ENCODE assay signal across 13 cellular contexts in the genomic region with DNA sequence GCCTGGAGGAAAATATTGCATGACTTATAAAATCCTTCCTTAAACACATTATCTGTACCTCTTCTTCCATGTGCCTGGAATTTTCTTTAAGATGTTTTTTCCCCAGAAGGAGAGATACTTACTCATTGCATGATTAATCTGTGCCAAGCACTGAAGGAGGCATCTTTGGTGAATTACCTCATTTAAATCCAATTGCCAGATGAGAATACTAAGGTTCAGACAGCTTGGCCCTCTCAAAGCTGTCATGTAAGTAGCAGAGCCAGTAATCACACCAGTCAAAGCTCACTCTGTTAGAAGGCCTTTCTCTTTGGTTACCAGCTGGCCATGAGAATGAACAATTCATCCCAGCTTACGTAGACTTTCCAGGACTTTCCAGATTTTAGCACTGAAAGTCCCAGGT.
DNase-seq lines count a peak whose midpoint lies in the region; ATAC-seq and TF ChIP-seq lines count a peak whose summit lies in the region.
"Had no signal": no experiment of that assay in that cellular context is flagged by ENCODE, and none has a peak within 500 bp of the region (broad histone marks: within the 10 kb centered on the region; RNA-seq: fewer than 3 reads in every experiment).

No MANE protein-coding gene starts in this region.

- DNase-seq in MG63 (peak; percentile 78), esophagus muscularis mucosa (ENCODE audit: extremely low spot score) (no peak), kidney glomerular epithelial cell (lab: John Stamatoyannopoulos, UW) (peak; percentile 54), NCI-H1092 treated with DMSO at 0.1 percent for 48 hours (lab: John Stamatoyannopoulos, UW) (no peak), NOMO-1 (lab: John Stamatoyannopoulos, UW; ENCODE audit: unreplicated experiment in 2 of 2) (no peak)
- DNase-seq: activated naive CD4-positive, alpha-beta T cell treated with anti-CD3 and anti-CD28 coated beads for 36 hours; NCI-H1105; NCI-H510A treated with DMSO at 0.1 percent for 48 hours; SHP77; upper lobe of left lung had no signal

- H3K4me3 Mint-ChIP-seq in stimulated activated memory B cell treated with anti-CD40 and anti-IgM and Interleukin-4, amounts not matched to agents 10 μg/mL and 1 μg/mL and 100 μg/mL, for 72 hours = no peak overlapping the region
- H3K4me3 Mint-ChIP-seq: activated naive CD4-positive, alpha-beta T cell treated with anti-CD3 and anti-CD28 coated beads for 36 hours had no signal

- H3K9me3 ChIP-seq in MG63 (no peaks in the 10 kb centered on the region), esophagus muscularis mucosa (no peaks in the 10 kb centered on the region)
- H3K9me3 ChIP-seq: upper lobe of left lung had no signal

- H3K36me3 ChIP-seq in ACC112 (ENCODE audit: insufficient read depth, low read length) (no peaks in the 10 kb centered on the region), MG63 (no peaks in the 10 kb centered on the region), esophagus muscularis mucosa (no peaks in the 10 kb centered on the region)
- H3K36me3 ChIP-seq: upper lobe of left lung had no signal

- H3K4me1 Mint-ChIP-seq in stimulated activated memory B cell treated with anti-CD40 and anti-IgM and Interleukin-4, amounts not matched to agents 10 μg/mL and 1 μg/mL and 100 μg/mL, for 72 hours = no peaks in the 10 kb centered on the region

- WGBS in esophagus muscularis mucosa = 64% methylated on average over 1 of the region's 1 CpG

- H3K4me3 ChIP-seq in ACC112 (ENCODE audit: low read depth, low read length) = no peak overlapping the region
- no peak overlapping the region for H3K4me3 ChIP-seq in MG63
- no peak overlapping the region for H3K4me3 ChIP-seq in esophagus muscularis mucosa
- H3K4me3 ChIP-seq: upper lobe of left lung had no signal

- no peak for ATAC-seq in stimulated activated memory B cell treated with anti-CD40 and anti-IgM and Interleukin-4, amounts not matched to agents 10 μg/mL and 1 μg/mL and 100 μg/mL, for 72 hours
- no peak for ATAC-seq in HG02981 (IDR thresholded peaks at IDR 0.05; ENCODE audit: unreplicated experiment)

- no peak for TF ChIP-seq EP300 in esophagus muscularis mucosa (IDR thresholded peaks at IDR 0.05)

- intact Hi-C loops in esophagus muscularis mucosa (cut with DNase I) = loop anchor here (5.0 to 10.0 kb wide), 2 partner anchors 42 to 46 kb away; no protein-coding TSS in a partner anchor

- no peak for TF ChIP-seq POLR2A in esophagus muscularis mucosa (IDR thresholded peaks at IDR 0.05; ENCODE audit: low read depth)

- peaks cover 3% of the 10 kb centered on the region for H3K9me3 Mint-ChIP-seq in stimulated activated memory B cell treated with anti-CD40 and anti-IgM and Interleukin-4, amounts not matched to agents 10 μg/mL and 1 μg/mL and 100 μg/mL, for 72 hours
- H3K9me3 Mint-ChIP-seq: activated naive CD4-positive, alpha-beta T cell treated with anti-CD3 and anti-CD28 coated beads for 36 hours had no signal

- H3K27me3 Mint-ChIP-seq in stimulated activated memory B cell treated with anti-CD40 and anti-IgM and Interleukin-4, amounts not matched to agents 10 μg/mL and 1 μg/mL and 100 μg/mL, for 72 hours = peaks cover 9% of the 10 kb centered on the region

- H3K27ac ChIP-seq in ACC112 (ENCODE audit: low read depth, low read length) = peak overlapping the region; percentile 14
- H3K27ac ChIP-seq in esophagus muscularis mucosa (replicated peaks in 1 of 4) = peak overlapping the region; percentile 57 to 77 (median 66)
- H3K27ac ChIP-seq: upper lobe of left lung had no signal

- no peak overlapping the region for H3K27ac Mint-ChIP-seq in stimulated activated memory B cell treated with anti-CD40 and anti-IgM and Interleukin-4, amounts not matched to agents 10 μg/mL and 1 μg/mL and 100 μg/mL, for 72 hours
- H3K27ac Mint-ChIP-seq: activated naive CD4-positive, alpha-beta T cell treated with anti-CD3 and anti-CD28 coated beads for 36 hours had no signal

- H3K4me1 ChIP-seq in ACC112 (ENCODE audit: control insufficient read depth, insufficient read depth, low read length, unreplicated experiment) = peaks cover 31% of the 10 kb centered on the region
- H3K4me1 ChIP-seq in esophagus muscularis mucosa = peaks cover 43 to 74% (median 64%) of the 10 kb centered on the region in 4 donors
- H3K4me1 ChIP-seq: upper lobe of left lung had no signal

- no peaks in the 10 kb centered on the region for H3K79me2 ChIP-seq in ACC112 (ENCODE audit: control insufficient read depth, insufficient read depth, low read length, unreplicated experiment)

- no peaks in the 10 kb centered on the region for H3K36me3 Mint-ChIP-seq in stimulated activated memory B cell treated with anti-CD40 and anti-IgM and Interleukin-4, amounts not matched to agents 10 μg/mL and 1 μg/mL and 100 μg/mL, for 72 hours

- no peak for TF ChIP-seq CTCF in esophagus muscularis mucosa (IDR thresholded peaks at IDR 0.05)

- H3K27me3 ChIP-seq in ACC112 (ENCODE audit: insufficient read depth, low read length) (no peaks in the 10 kb centered on the region), MG63 (no peaks in the 10 kb centered on the region), esophagus muscularis mucosa (no peaks in the 10 kb centered on the region)
- H3K27me3 ChIP-seq: upper lobe of left lung had no signal

- no peak overlapping the region for H2AFZ ChIP-seq in ACC112 (ENCODE audit: low read length, unreplicated experiment)

Comparison
In these comparisons a context has a peak if more than half of its experiments do, and no peak if none do; other contexts are left out.
1. DNase-seq: peak in MG63 (single experiment) and kidney glomerular epithelial cell (single experiment); none in esophagus muscularis mucosa (single experiment), NCI-H1092 treated with DMSO at 0.1 percent for 48 hours (single experiment) and NOMO-1 (0 of 2).